Comparison of ENCODE assay signal across 36 cellular contexts in the genomic region with DNA sequence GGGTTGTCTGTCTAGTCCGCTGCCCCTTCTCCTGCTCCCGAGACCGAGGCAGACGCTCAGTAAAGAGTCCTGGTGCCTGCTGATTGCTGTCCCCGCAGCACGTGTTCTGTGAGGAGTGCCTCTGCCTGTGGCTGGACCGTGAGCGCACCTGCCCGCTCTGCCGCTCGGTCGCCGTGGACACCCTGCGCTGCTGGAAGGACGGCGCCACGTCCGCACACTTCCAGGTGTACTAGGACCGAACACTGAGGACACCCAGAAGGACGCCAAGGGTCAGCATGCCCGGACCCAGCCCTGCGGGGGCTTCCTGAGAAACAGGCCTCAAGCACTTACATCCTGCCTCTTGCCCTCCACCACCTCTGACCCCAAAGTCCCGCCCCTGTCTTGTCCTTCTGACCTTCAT. TPM values are rescaled to one million over a fixed set of nuclear protein-coding genes. Genes with fewer than 3 reads are reported as not detected.
"Had no signal": no experiment of that assay in that cellular context is flagged by ENCODE, and none has a peak within 500 bp of the region (broad histone marks: within the 10 kb centered on the region; RNA-seq: fewer than 3 reads in every experiment).

No MANE protein-coding gene starts in this region.

- H3K4me3 ChIP-seq: MG63 had no signal

- H3K4me2 ChIP-seq: KMS-11 had no signal

- H3K27me3 ChIP-seq: MG63 had no signal

- H3K9me3 ChIP-seq: MG63 had no signal

- H3K27ac ChIP-seq: KMS-11 had no signal

- DNase-seq: Karpas-422, Kasumi-1, MG63, MM.1S, MV-4-11, NCI-H1048, NCI-H1092, NCI-H1092 treated with DMSO at 0.1 percent for 48 hours, NCI-H1105, NCI-H1105 treated with DMSO at 0.1 percent for 48 hours, NCI-H1417, NCI-H1417 treated with DMSO at 0.1 percent for 48 hours, NCI-H1436, NCI-H1436 treated with DMSO at 0.1 percent for 48 hours, NCI-H146, NCI-H1694, NCI-H1694 treated with DMSO at 0.1 percent for 48 hours, NCI-H187, NCI-H187 treated with DMSO at 0.1 percent for 48 hours, NCI-H1930, NCI-H2029, NCI-H2029 treated with DMSO at 0.1 percent for 48 hours, NCI-H2081, NCI-H2081 treated with DMSO at 0.1 percent for 48 hours, NCI-H2107, NCI-H2171, NCI-H2171 treated with DMSO at 0.1 percent for 48 hours, NCI-H2227 treated with DMSO at 0.1 percent for 48 hours, NCI-H226, NCI-H345, NCI-H446, NCI-H446 treated with DMSO at 0.1 percent for 48 hours, NCI-H510A had no signal

- H3K36me3 ChIP-seq: MG63 had no signal

- H3K9ac ChIP-seq: KMS-11 had no signal

RNA-seq across cellular contexts. Expression of gene HRK, which starts 32.0 kb away (rescaled TPM):
- total RNA-seq: LHCN-M2, M059J had no signal
